19 cellular contexts compared by ENCODE assay signal in the genomic region with DNA sequence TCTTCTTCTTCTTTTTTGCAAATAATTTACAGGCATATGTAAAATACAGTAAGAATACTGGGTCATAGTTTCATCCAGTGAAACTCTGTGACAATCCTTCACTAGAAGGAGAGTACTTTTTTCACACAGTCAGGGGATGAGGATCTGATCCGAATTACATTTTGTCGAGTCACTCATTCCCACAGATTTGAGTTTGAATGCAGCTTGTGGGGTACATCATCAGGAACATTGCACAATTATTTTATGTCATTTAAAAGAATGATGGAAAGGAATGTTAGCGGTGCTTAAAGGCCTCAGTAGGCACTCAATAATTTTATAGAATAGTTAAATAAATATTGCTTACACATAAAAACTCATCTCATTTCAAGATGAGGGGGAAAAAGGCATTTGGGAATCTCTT.
A peak's percentile ranks its signal among the peaks of the same experiment; 100 is the strongest.
DNase-seq lines count a peak whose midpoint lies in the region; TF ChIP-seq lines count a peak whose summit lies in the region.
"Had no signal": no experiment of that assay in that cellular context is flagged by ENCODE, and none has a peak within 500 bp of the region (broad histone marks: within the 10 kb centered on the region; RNA-seq: fewer than 3 reads in every experiment).

No MANE protein-coding gene starts in this region.

- CTCF ChIA-PET in activated naive CD4-positive, alpha-beta T cell treated with anti-CD3 and anti-CD28 coated beads, Interleukin-2, amount 10 ng/mL, durations not matched to agents 7 days and 5 days (lab: Charles Lee): no interaction called here

- H3K4me1 ChIP-seq in adipocyte (ENCODE audit: control insufficient read depth, insufficient read depth, low read length): no peaks in the 10 kb centered on the region
- H3K4me1 ChIP-seq: upper lobe of left lung had no signal

- H3K4me3 ChIP-seq in adipocyte (ENCODE audit: low read length) (no peak overlapping the region), foreskin fibroblast (ENCODE audit: low read depth in 1 of 2, low read length in 2 of 2) (no peak overlapping the region)
- H3K4me3 ChIP-seq: GM12878, upper lobe of left lung had no signal

- H3K36me3 Mint-ChIP-seq in activated naive CD4-positive, alpha-beta T cell treated with anti-CD3 and anti-CD28 coated beads, Interleukin-2, amount 10 ng/mL, durations not matched to agents 7 days and 5 days: peaks cover 31% of the 10 kb centered on the region
- H3K36me3 Mint-ChIP-seq in type B pancreatic cell: peaks cover 31% of the 10 kb centered on the region
- peaks cover 20% of the 10 kb centered on the region for H3K36me3 Mint-ChIP-seq in activated T-helper 1 cell treated with anti-CD3 and anti-CD28 coated beads, Interleukin-12 subunit alpha, Interleukin-12 subunit beta, Interleukin-2, Interleukin-4 antibody, amounts not matched to agents 30 ng/mL and 10 ng/mL and 1 ng/mL, durations not matched to agents 14 hours and 24 hours and 36 hours (ENCODE audit: low read depth)

- peaks cover 15% of the 10 kb centered on the region for H3K9me3 Mint-ChIP-seq in activated naive CD4-positive, alpha-beta T cell treated with anti-CD3 and anti-CD28 coated beads, Interleukin-2, amount 10 ng/mL, durations not matched to agents 7 days and 5 days
- peaks cover under 1% of the 10 kb centered on the region for H3K9me3 Mint-ChIP-seq in type B pancreatic cell
- H3K9me3 Mint-ChIP-seq in activated T-helper 1 cell treated with anti-CD3 and anti-CD28 coated beads, Interleukin-12 subunit alpha, Interleukin-12 subunit beta, Interleukin-2, Interleukin-4 antibody, amounts not matched to agents 30 ng/mL and 10 ng/mL and 1 ng/mL, durations not matched to agents 14 hours and 24 hours and 36 hours: peaks cover 7% of the 10 kb centered on the region

- H3K27me3 ChIP-seq in adipocyte (replicated peaks; ENCODE audit: control insufficient read depth, insufficient read depth, low read length): no peaks in the 10 kb centered on the region
- H3K27me3 ChIP-seq: upper lobe of left lung had no signal

- H3K9me3 ChIP-seq in adipocyte (ENCODE audit: control insufficient read depth, low read length): peaks cover 4% of the 10 kb centered on the region
- H3K9me3 ChIP-seq: upper lobe of left lung had no signal

- H3K27me3 Mint-ChIP-seq in activated naive CD4-positive, alpha-beta T cell treated with anti-CD3 and anti-CD28 coated beads, Interleukin-2, amount 10 ng/mL, durations not matched to agents 7 days and 5 days: peaks cover 4% of the 10 kb centered on the region
- no peaks in the 10 kb centered on the region for H3K27me3 Mint-ChIP-seq in type B pancreatic cell
- no peaks in the 10 kb centered on the region for H3K27me3 Mint-ChIP-seq in activated T-helper 1 cell treated with anti-CD3 and anti-CD28 coated beads, Interleukin-12 subunit alpha, Interleukin-12 subunit beta, Interleukin-2, Interleukin-4 antibody, amounts not matched to agents 30 ng/mL and 10 ng/mL and 1 ng/mL, durations not matched to agents 14 hours and 24 hours and 36 hours (ENCODE audit: insufficient read depth)
- H3K27me3 Mint-ChIP-seq: activated CD4-positive, alpha-beta T cell treated with anti-CD3 and anti-CD28 coated beads, Interleukin-2, amount 10 ng/mL, durations not matched to agents 24 days and 14 days; activated naive CD8-positive, alpha-beta T cell had no signal

- DNase-seq in activated naive CD4-positive, alpha-beta T cell treated with anti-CD3 and anti-CD28 coated beads, Interleukin-2, amount 10 ng/mL, durations not matched to agents 7 days and 5 days: no peak
- no peak for DNase-seq in activated naive CD4-positive, alpha-beta T cell treated with anti-CD3 and anti-CD28 coated beads, Interleukin-2, amount 50 U/mL, for 16 hours
- DNase-seq in adipocyte (ENCODE audit: low read depth) (peak; percentile 69), foreskin fibroblast (peak; percentile 1 to 8), type B pancreatic cell (ENCODE audit: extremely low spot score, unreplicated experiment) (no peak), MV-4-11 (lab: John Stamatoyannopoulos, UW) (no peak), NCI-H1694 treated with DMSO at 0.1 percent for 48 hours (lab: John Stamatoyannopoulos, UW) (no peak)
- no peak for DNase-seq in activated T-helper 1 cell treated with anti-CD3 and anti-CD28 coated beads, Interleukin-12 subunit alpha, Interleukin-12 subunit beta, Interleukin-2, Interleukin-4 antibody, amounts not matched to agents 30 ng/mL and 10 ng/mL and 1 ng/mL, durations not matched to agents 14 hours and 24 hours and 36 hours (ENCODE audit: low spot score)
- DNase-seq: 8988T; activated CD4-positive, alpha-beta T cell treated with anti-CD3 and anti-CD28 coated beads, Interleukin-2, amount 10 ng/mL, durations not matched to agents 24 days and 14 days; CD8-positive, alpha-beta memory T cell; central memory CD4-positive, alpha-beta T cell; effector memory CD4-positive, alpha-beta T cell; GOT3; NCI-H69; stimulated activated naive CD4-positive, alpha-beta T cell; upper lobe of left lung had no signal

- peaks cover 21% of the 10 kb centered on the region for H3K4me1 Mint-ChIP-seq in activated naive CD4-positive, alpha-beta T cell treated with anti-CD3 and anti-CD28 coated beads, Interleukin-2, amount 10 ng/mL, durations not matched to agents 7 days and 5 days
- H3K4me1 Mint-ChIP-seq in type B pancreatic cell (ENCODE audit: unreplicated experiment): peaks cover under 1% of the 10 kb centered on the region
- H3K4me1 Mint-ChIP-seq in activated T-helper 1 cell treated with anti-CD3 and anti-CD28 coated beads, Interleukin-12 subunit alpha, Interleukin-12 subunit beta, Interleukin-2, Interleukin-4 antibody, amounts not matched to agents 30 ng/mL and 10 ng/mL and 1 ng/mL, durations not matched to agents 14 hours and 24 hours and 36 hours (ENCODE audit: low read depth): peaks cover 10% of the 10 kb centered on the region
- H3K4me1 Mint-ChIP-seq: CD8-positive, alpha-beta memory T cell had no signal

- H3K9ac ChIP-seq in adipocyte (ENCODE audit: low read length): no peak overlapping the region

- no peak overlapping the region for H3K4me3 Mint-ChIP-seq in activated naive CD4-positive, alpha-beta T cell treated with anti-CD3 and anti-CD28 coated beads, Interleukin-2, amount 10 ng/mL, durations not matched to agents 7 days and 5 days
- no peak overlapping the region for H3K4me3 Mint-ChIP-seq in type B pancreatic cell
- no peak overlapping the region for H3K4me3 Mint-ChIP-seq in activated T-helper 1 cell treated with anti-CD3 and anti-CD28 coated beads, Interleukin-12 subunit alpha, Interleukin-12 subunit beta, Interleukin-2, Interleukin-4 antibody, amounts not matched to agents 30 ng/mL and 10 ng/mL and 1 ng/mL, durations not matched to agents 14 hours and 24 hours and 36 hours
- H3K4me3 Mint-ChIP-seq: activated CD4-positive, alpha-beta T cell treated with anti-CD3 and anti-CD28 coated beads, Interleukin-2, amount 10 ng/mL, durations not matched to agents 24 days and 14 days; activated naive CD8-positive, alpha-beta T cell; CD8-positive, alpha-beta memory T cell had no signal

- TF ChIP-seq CTCF in foreskin fibroblast (IDR thresholded peaks at IDR 0.05; ENCODE audit: low read depth, low read length) (no peak), type B pancreatic cell (conservative IDR thresholded peaks at IDR 0.05) (no peak)

- H3K36me3 ChIP-seq in adipocyte (ENCODE audit: control insufficient read depth, insufficient read depth, low read length, severe bottlenecking): no peaks in the 10 kb centered on the region

- peak overlapping the region; percentile 42 for H3K27ac Mint-ChIP-seq in activated naive CD4-positive, alpha-beta T cell treated with anti-CD3 and anti-CD28 coated beads, Interleukin-2, amount 10 ng/mL, durations not matched to agents 7 days and 5 days
- H3K27ac Mint-ChIP-seq in type B pancreatic cell: peak overlapping the region; percentile 9
- no peak overlapping the region for H3K27ac Mint-ChIP-seq in activated T-helper 1 cell treated with anti-CD3 and anti-CD28 coated beads, Interleukin-12 subunit alpha, Interleukin-12 subunit beta, Interleukin-2, Interleukin-4 antibody, amounts not matched to agents 30 ng/mL and 10 ng/mL and 1 ng/mL, durations not matched to agents 14 hours and 24 hours and 36 hours
- H3K27ac Mint-ChIP-seq: activated CD4-positive, alpha-beta T cell treated with anti-CD3 and anti-CD28 coated beads, Interleukin-2, amount 10 ng/mL, durations not matched to agents 24 days and 14 days; activated naive CD8-positive, alpha-beta T cell; CD8-positive, alpha-beta memory T cell had no signal

- intact Hi-C loops in activated T-helper 1 cell treated with anti-CD3 and anti-CD28 coated beads, Interleukin-12 subunit alpha, Interleukin-12 subunit beta, Interleukin-2, Interleukin-4 antibody, amounts not matched to agents 30 ng/mL and 10 ng/mL and 1 ng/mL, durations not matched to agents 14 hours and 24 hours and 36 hours (cut with micrococcal nuclease): loop anchor here (10.0 kb wide), 1 partner anchor 79 kb away; no protein-coding TSS in a partner anchor

Comparison
In these comparisons a context has a peak if more than half of its experiments do, and no peak if none do; other contexts are left out.
1. DNase-seq: peak in adipocyte (single experiment) and foreskin fibroblast (2 of 2); none in activated naive CD4-positive, alpha-beta T cell treated with anti-CD3 and anti-CD28 coated beads, Interleukin-2, amount 10 ng/mL, durations not matched to agents 7 days and 5 days (single experiment), activated naive CD4-positive, alpha-beta T cell treated with anti-CD3 and anti-CD28 coated beads, Interleukin-2, amount 50 U/mL, for 16 hours (single experiment), type B pancreatic cell (single experiment), MV-4-11 (single experiment), NCI-H1694 treated with DMSO at 0.1 percent for 48 hours (single experiment) and activated T-helper 1 cell treated with anti-CD3 and anti-CD28 coated beads, Interleukin-12 subunit alpha, Interleukin-12 subunit beta, Interleukin-2, Interleukin-4 antibody, amounts not matched to agents 30 ng/mL and 10 ng/mL and 1 ng/mL, durations not matched to agents 14 hours and 24 hours and 36 hours (single experiment).